Comparison of ENCODE assay signal across 12 cellular contexts in the genomic region with DNA sequence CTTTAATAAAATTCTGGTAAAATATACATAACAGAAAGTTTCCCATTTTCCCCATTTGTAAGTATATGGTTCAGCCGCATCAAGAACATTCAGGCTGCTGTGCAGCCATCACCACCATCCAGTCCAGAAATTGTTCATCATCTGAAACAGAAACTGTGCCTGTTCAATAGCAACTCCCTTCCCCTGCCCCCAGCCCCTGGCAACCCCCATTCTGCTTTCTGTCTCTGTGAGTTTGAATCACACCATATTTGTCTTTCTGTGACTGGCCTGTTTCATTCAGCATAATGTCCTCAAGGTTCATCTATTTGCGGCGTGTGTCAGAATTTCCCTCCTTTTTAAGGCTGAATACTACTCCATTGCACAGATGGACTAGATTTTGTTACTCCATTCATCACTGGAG. TPM values are rescaled to one million over a fixed set of nuclear protein-coding genes. Genes with fewer than 3 reads are reported as not detected.
DNase-seq lines count a peak whose midpoint lies in the region; ATAC-seq and TF ChIP-seq lines count a peak whose summit lies in the region.
"Had no signal": no experiment of that assay in that cellular context is flagged by ENCODE, and none has a peak within 500 bp of the region (broad histone marks: within the 10 kb centered on the region; RNA-seq: fewer than 3 reads in every experiment).

No MANE protein-coding gene starts in this region.

- no peak overlapping the region for H3K27ac ChIP-seq in prostate gland

- no peak overlapping the region for H3K4me3 Mint-ChIP-seq in activated naive CD4-positive, alpha-beta T cell treated with anti-CD3 and anti-CD28 coated beads, Interleukin-2, amount 10 ng/mL, durations not matched to agents 7 days and 5 days
- no peak overlapping the region for H3K4me3 Mint-ChIP-seq in stimulated activated memory B cell treated with anti-CD40 and anti-IgM and Interleukin-4, amounts not matched to agents 10 μg/mL and 1 μg/mL and 100 μg/mL, for 72 hours
- H3K4me3 Mint-ChIP-seq: HFFc6 had no signal

- H3K36me3 ChIP-seq in prostate gland: no peaks in the 10 kb centered on the region

- peak overlapping the region in 1 of 2 donors; percentile 60 for H3K27ac Mint-ChIP-seq in activated naive CD4-positive, alpha-beta T cell treated with anti-CD3 and anti-CD28 coated beads, Interleukin-2, amount 50 U/mL, for 72 hours
- no peak overlapping the region for H3K27ac Mint-ChIP-seq in activated naive CD4-positive, alpha-beta T cell treated with anti-CD3 and anti-CD28 coated beads, Interleukin-2, amount 10 ng/mL, durations not matched to agents 7 days and 5 days
- H3K27ac Mint-ChIP-seq in stimulated activated memory B cell treated with anti-CD40 and anti-IgM and Interleukin-4, amounts not matched to agents 10 μg/mL and 1 μg/mL and 100 μg/mL, for 72 hours: peak overlapping the region; percentile 38
- H3K27ac Mint-ChIP-seq: HFFc6 had no signal

- no peaks in the 10 kb centered on the region for H3K4me1 Mint-ChIP-seq in activated naive CD4-positive, alpha-beta T cell treated with anti-CD3 and anti-CD28 coated beads, Interleukin-2, amount 10 ng/mL, durations not matched to agents 7 days and 5 days
- H3K4me1 Mint-ChIP-seq in stimulated activated memory B cell treated with anti-CD40 and anti-IgM and Interleukin-4, amounts not matched to agents 10 μg/mL and 1 μg/mL and 100 μg/mL, for 72 hours: peaks cover 23% of the 10 kb centered on the region

- H3K4me1 ChIP-seq in prostate gland (replicated peaks): no peaks in the 10 kb centered on the region

- H3K9me3 Mint-ChIP-seq in activated naive CD4-positive, alpha-beta T cell treated with anti-CD3 and anti-CD28 coated beads, Interleukin-2, amount 50 U/mL, for 72 hours: no peaks in the 10 kb centered on the region
- no peaks in the 10 kb centered on the region for H3K9me3 Mint-ChIP-seq in activated naive CD4-positive, alpha-beta T cell treated with anti-CD3 and anti-CD28 coated beads, Interleukin-2, amount 10 ng/mL, durations not matched to agents 7 days and 5 days
- H3K9me3 Mint-ChIP-seq in stimulated activated memory B cell treated with anti-CD40 and anti-IgM and Interleukin-4, amounts not matched to agents 10 μg/mL and 1 μg/mL and 100 μg/mL, for 72 hours: no peaks in the 10 kb centered on the region
- H3K9me3 Mint-ChIP-seq: HFFc6 had no signal

- CTCF ChIA-PET in activated naive CD4-positive, alpha-beta T cell treated with anti-CD3 and anti-CD28 coated beads, Interleukin-2, amount 10 ng/mL, durations not matched to agents 7 days and 5 days (lab: Charles Lee): no interaction called here

- H3K27me3 ChIP-seq in prostate gland (replicated peaks; ENCODE audit: insufficient read depth): no peaks in the 10 kb centered on the region

- peaks cover 38% of the 10 kb centered on the region for H3K27me3 Mint-ChIP-seq in activated naive CD4-positive, alpha-beta T cell treated with anti-CD3 and anti-CD28 coated beads, Interleukin-2, amount 10 ng/mL, durations not matched to agents 7 days and 5 days
- H3K27me3 Mint-ChIP-seq in stimulated activated memory B cell treated with anti-CD40 and anti-IgM and Interleukin-4, amounts not matched to agents 10 μg/mL and 1 μg/mL and 100 μg/mL, for 72 hours: no peaks in the 10 kb centered on the region

- no peak for TF ChIP-seq POLR2A in prostate gland (IDR thresholded peaks at IDR 0.05)

- no peaks in the 10 kb centered on the region for H3K9me3 ChIP-seq in prostate gland

- DNase-seq in activated naive CD4-positive, alpha-beta T cell treated with anti-CD3 and anti-CD28 coated beads, Interleukin-2, amount 50 U/mL, for 72 hours (ENCODE audit: low spot score in 2 of 2): peak in 1 of 2 donors; percentile 43
- no peak for DNase-seq in activated naive CD4-positive, alpha-beta T cell treated with anti-CD3 and anti-CD28 coated beads, Interleukin-2, amount 10 ng/mL, durations not matched to agents 7 days and 5 days
- DNase-seq in NCI-H2029 treated with DMSO at 0.1 percent for 48 hours (lab: John Stamatoyannopoulos, UW): no peak
- no peak for DNase-seq in prostate gland (ENCODE audit: low spot score)
- DNase-seq: HFFc6, hypothalamus, substantia nigra had no signal

- intact Hi-C loops in prostate gland (cut with DNase I): no loop called here

- no peak for TF ChIP-seq CTCF in prostate gland (IDR thresholded peaks at IDR 0.05)

- no peaks in the 10 kb centered on the region for H3K36me3 Mint-ChIP-seq in activated naive CD4-positive, alpha-beta T cell treated with anti-CD3 and anti-CD28 coated beads, Interleukin-2, amount 50 U/mL, for 72 hours
- H3K36me3 Mint-ChIP-seq in activated naive CD4-positive, alpha-beta T cell treated with anti-CD3 and anti-CD28 coated beads, Interleukin-2, amount 10 ng/mL, durations not matched to agents 7 days and 5 days: no peaks in the 10 kb centered on the region
- H3K36me3 Mint-ChIP-seq in stimulated activated memory B cell treated with anti-CD40 and anti-IgM and Interleukin-4, amounts not matched to agents 10 μg/mL and 1 μg/mL and 100 μg/mL, for 72 hours: no peaks in the 10 kb centered on the region

- 95% methylated on average over 3 of the region's 3 CpGs for WGBS in prostate gland

- peak; percentile 75 to 89 for ATAC-seq in activated naive CD4-positive, alpha-beta T cell treated with anti-CD3 and anti-CD28 coated beads, Interleukin-2, amount 50 U/mL, for 72 hours
- ATAC-seq in GM21825 (IDR thresholded peaks at IDR 0.05; ENCODE audit: unreplicated experiment) (peak; percentile 59), HG03378 (IDR thresholded peaks at IDR 0.05; ENCODE audit: unreplicated experiment) (peak; percentile 45), GM21367 (IDR thresholded peaks at IDR 0.05; ENCODE audit: unreplicated experiment) (no peak)
- peak; percentile 83 for ATAC-seq in stimulated activated memory B cell treated with anti-CD40 and anti-IgM and Interleukin-4, amounts not matched to agents 10 μg/mL and 1 μg/mL and 100 μg/mL, for 72 hours

- H3K4me3 ChIP-seq in prostate gland: no peak overlapping the region

RNA-seq across cellular contexts. Expression of a gene that starts 19.1 kb away (rescaled TPM):
- under 1 TPM; 0.30 to 0.33 TPM for total RNA-seq in activated naive CD4-positive, alpha-beta T cell treated with anti-CD3 and anti-CD28 coated beads, Interleukin-2, amount 50 U/mL, for 72 hours
- 10 to 100 TPM; 31.3 to 69.5 TPM for total RNA-seq in prostate gland
- total RNA-seq: skeletal muscle tissue had no signal

Comparison
In these comparisons a context has a peak if more than half of its experiments do, and no peak if none do; other contexts are left out.
1. RNA of a gene that starts 19.1 kb away (total RNA-seq): 31.3 to 69.5 TPM in prostate gland; 0.30 to 0.33 TPM in activated naive CD4-positive, alpha-beta T cell treated with anti-CD3 and anti-CD28 coated beads, Interleukin-2, amount 50 U/mL, for 72 hours; every median in the first group is over 10 times any median in the second.